ENCODE assay signal across 14 cellular contexts in the genomic region with DNA sequence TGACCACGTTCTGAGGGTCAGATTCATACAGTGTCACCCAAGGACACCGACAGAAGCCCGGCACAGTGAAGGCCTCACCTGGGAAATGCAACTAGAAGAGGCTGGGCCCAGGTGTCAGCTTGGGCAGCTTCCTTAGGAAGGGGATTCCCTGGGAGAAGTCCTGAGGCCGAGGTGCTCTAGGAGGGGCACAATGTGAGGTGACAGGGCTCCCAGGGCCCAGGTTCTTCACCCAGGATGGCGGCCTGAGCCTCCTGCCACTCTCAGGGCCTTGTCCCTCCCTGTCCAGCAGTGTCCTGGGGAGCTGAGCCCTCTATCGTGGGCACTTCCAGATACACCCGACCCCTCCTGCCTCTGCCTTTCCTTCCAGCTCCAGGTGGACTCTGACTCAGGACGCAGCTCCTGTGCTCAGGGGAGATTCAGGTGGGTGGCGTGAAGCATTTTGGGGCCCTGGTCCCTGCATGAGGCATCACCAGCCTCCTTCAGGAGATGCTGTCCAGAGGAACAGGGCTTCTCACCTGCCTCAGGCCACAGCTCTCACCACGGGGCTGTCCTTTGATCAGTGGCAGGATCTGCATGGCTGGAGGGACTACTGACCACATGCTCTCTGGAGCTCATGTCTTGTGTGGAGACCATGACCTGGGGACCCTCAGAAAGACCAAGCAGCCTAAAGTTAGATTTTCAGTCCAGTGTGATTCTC. TPM values are rescaled to one million over a fixed set of nuclear protein-coding genes. Genes with fewer than 3 reads are reported as not detected.
"Had no signal": no experiment of that assay in that cellular context is flagged by ENCODE, and none has a peak within 500 bp of the region (broad histone marks: within the 10 kb centered on the region; RNA-seq: fewer than 3 reads in every experiment).

No MANE protein-coding gene starts in this region.

- H3K27ac Mint-ChIP-seq: stimulated activated memory B cell treated with anti-CD40 and anti-IgM and Interleukin-4, amounts not matched to agents 10 μg/mL and 1 μg/mL and 100 μg/mL, for 72 hours; T-helper 2 cell treated with Interferon-gamma antibody and Interleukin-4, amounts not matched to agents 5 μg/mL and 100 μg/mL, for 36 hours had no signal

- H3K4me1 Mint-ChIP-seq: central memory CD8-positive, alpha-beta T cell had no signal

- ATAC-seq: activated CD4-positive, CD25-positive, alpha-beta regulatory T cell treated with anti-CD3 and anti-CD28 coated beads, Interleukin-2, amount 50 U/mL, for 24 hours; gastroesophageal sphincter; stimulated activated memory B cell treated with anti-CD40 and anti-IgM and Interleukin-4, amounts not matched to agents 10 μg/mL and 1 μg/mL and 100 μg/mL, for 72 hours had no signal

- H3K9me3 ChIP-seq: gastroesophageal sphincter, tibial artery had no signal

- H3K4me3 Mint-ChIP-seq: central memory CD8-positive, alpha-beta T cell; stimulated activated memory B cell treated with anti-CD40 and anti-IgM and Interleukin-4, amounts not matched to agents 10 μg/mL and 1 μg/mL and 100 μg/mL, for 72 hours; T-helper 2 cell treated with Interferon-gamma antibody and Interleukin-4, amounts not matched to agents 5 μg/mL and 100 μg/mL, for 36 hours had no signal

- H3K36me3 Mint-ChIP-seq: stimulated activated memory B cell treated with anti-CD40 and anti-IgM and Interleukin-4, amounts not matched to agents 10 μg/mL and 1 μg/mL and 100 μg/mL, for 72 hours had no signal

- H3K27me3 ChIP-seq: gastroesophageal sphincter had no signal

- DNase-seq: activated naive CD4-positive, alpha-beta T cell; effector memory CD4-positive, alpha-beta T cell had no signal

- H3K4me1 ChIP-seq: gastroesophageal sphincter, tibial artery had no signal

- H3K27me3 Mint-ChIP-seq: central memory CD8-positive, alpha-beta T cell; stimulated activated memory B cell treated with anti-CD40 and anti-IgM and Interleukin-4, amounts not matched to agents 10 μg/mL and 1 μg/mL and 100 μg/mL, for 72 hours had no signal

- H3K4me3 ChIP-seq: gastroesophageal sphincter, smooth muscle cell, tibial artery had no signal

- H3K36me3 ChIP-seq: gastroesophageal sphincter, tibial artery had no signal

- H3K9me3 Mint-ChIP-seq: central memory CD8-positive, alpha-beta T cell; stimulated activated memory B cell treated with anti-CD40 and anti-IgM and Interleukin-4, amounts not matched to agents 10 μg/mL and 1 μg/mL and 100 μg/mL, for 72 hours; T-helper 2 cell treated with Interferon-gamma antibody and Interleukin-4, amounts not matched to agents 5 μg/mL and 100 μg/mL, for 36 hours had no signal

- H3K27ac ChIP-seq: epithelial cell of prostate, gastroesophageal sphincter, tibial artery had no signal

- H3K4me2 ChIP-seq: smooth muscle cell had no signal

RNA-seq across cellular contexts. Expression of gene GGTLC2, which starts 58.6 kb away (rescaled TPM):
- total RNA-seq: gastroesophageal sphincter, kidney epithelial cell, liver, myocyte, smooth muscle cell had no signal
- polyA plus RNA-seq: adipose tissue, liver, smooth muscle cell had no signal
